Comparison of ENCODE assay signal across 8 cellular contexts in the genomic region with DNA sequence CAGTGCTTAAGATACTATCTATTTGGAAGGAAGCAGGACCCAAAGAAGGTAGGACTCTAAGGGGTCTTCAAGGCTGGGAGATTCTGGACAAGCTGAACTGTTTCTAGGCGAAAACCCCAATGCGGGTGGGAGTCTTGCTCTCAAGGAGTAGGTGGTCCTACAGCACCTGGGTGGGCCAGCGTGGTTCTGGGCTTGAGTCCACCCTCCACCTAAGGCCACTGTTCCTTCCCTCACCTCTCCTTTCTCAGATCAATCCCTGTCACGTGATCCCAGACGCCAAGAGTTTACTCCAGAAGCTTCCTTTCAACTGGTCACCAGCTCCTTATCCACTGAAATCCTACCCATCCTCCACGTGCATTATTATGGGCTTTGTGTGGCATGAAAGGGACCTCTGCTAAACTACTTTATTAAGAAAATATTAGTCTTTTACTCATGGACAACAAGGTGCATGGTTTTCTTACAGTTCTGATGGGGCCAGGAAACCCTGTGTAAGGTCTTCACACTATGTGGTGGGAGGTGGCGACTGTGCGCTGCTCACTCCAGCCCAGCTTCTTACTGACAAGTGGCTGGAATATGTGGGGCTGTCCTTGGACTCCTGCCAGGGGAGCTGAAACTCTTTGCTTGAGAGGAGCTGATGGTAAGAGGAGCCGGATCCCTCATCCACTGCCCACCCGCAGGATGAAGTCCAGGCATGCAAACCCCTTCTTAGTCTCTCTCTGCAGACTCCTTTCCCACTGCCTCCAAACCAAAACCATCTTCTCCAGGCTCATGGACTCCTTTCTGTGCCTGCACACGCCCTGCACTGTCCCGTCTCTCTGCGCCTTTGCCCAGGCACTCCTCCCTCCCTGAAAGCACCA. TPM values are rescaled to one million over a fixed set of nuclear protein-coding genes. Genes with fewer than 3 reads are reported as not detected.
DNase-seq lines count a peak whose midpoint lies in the region; ATAC-seq and TF ChIP-seq lines count a peak whose summit lies in the region.

No MANE protein-coding gene starts in this region.

- POLR2A ChIA-PET in AG04450 (lab: Yijun Ruan, JAX) (interaction anchor here (1.0 to 2.4 kb wide), 4 partner anchors 20 to 234 kb away, joined by 3 to 12 read pairs (median 6); a partner anchor contains a TSS), HCT116 (lab: Charles Lee) (no interaction called here), GM10248 (lab: Yijun Ruan, JAX) (no interaction called here), HEK293T (lab: Yijun Ruan, JAX) (interaction anchor here (0.9 to 2.4 kb wide), 7 partner anchors 9 to 300 kb away, joined by 3 to 14 read pairs (median 3); a partner anchor contains a TSS)

- TF ChIP-seq CTCF in AG04450 (IDR thresholded peaks at IDR 0.05; ENCODE audit: low read depth, low read length) = no peak
- no peak for TF ChIP-seq CTCF in HCT116 (IDR thresholded peaks at IDR 0.05 in 2 of 3, conservative IDR thresholded peaks at IDR 0.05 in 1 of 3; ENCODE audit: borderline replicate concordance in 1 of 3, insufficient read depth in 1 of 3, low read depth in 2 of 3, low read length in 2 of 3)
- no peak for TF ChIP-seq CTCF in fibroblast of mammary gland (conservative IDR thresholded peaks at IDR 0.05; ENCODE audit: control insufficient read depth, insufficient read depth, low read depth, low read length)
- no peak for TF ChIP-seq CTCF in neural progenitor cell (IDR thresholded peaks at IDR 0.05)
- no peak for TF ChIP-seq CTCF in GM10248 (IDR thresholded peaks at IDR 0.05; ENCODE audit: control extremely low read depth, extremely low read depth, low read depth, missing control alignments)

- peak; percentile 77 for DNase-seq in AG04450 (ENCODE audit: low read depth, low spot score)
- DNase-seq in HCT116 (ENCODE audit: low read depth, low spot score) = no peak
- DNase-seq in T-helper 17 cell = no peak
- peak; percentile 81 for DNase-seq in fibroblast of mammary gland (ENCODE audit: low read depth)
- DNase-seq in neural progenitor cell (ENCODE audit: low spot score) = no peak
- no peak for DNase-seq in SW480 (ENCODE audit: low spot score)
- no peak for DNase-seq in GM10248 (ENCODE audit: extremely low spot score)
- DNase-seq in HEK293T (ENCODE audit: extremely low spot score) = no peak

- H3K4me1 Mint-ChIP-seq in T-helper 17 cell = peaks cover 28% of the 10 kb centered on the region
- H3K4me1 Mint-ChIP-seq in neural progenitor cell = peaks cover 17% of the 10 kb centered on the region

- H3K4me3 Mint-ChIP-seq in T-helper 17 cell (peak overlapping the region; percentile 96), neural progenitor cell (peak overlapping the region; percentile 99)

- H3K27ac ChIP-seq in AG04450 (ENCODE audit: low read depth, low read length) (peak overlapping the region; percentile 88), HCT116 (ENCODE audit: low read depth, low read length) (peak overlapping the region; percentile 86), neural progenitor cell (no peak overlapping the region)

- H3K4me2 ChIP-seq in HCT116 (ENCODE audit: low read length) (peak overlapping the region; percentile 91), neural progenitor cell (peak overlapping the region; percentile 80)

- H3K36me3 Mint-ChIP-seq in T-helper 17 cell (ENCODE audit: low read depth) (peaks cover 4% of the 10 kb centered on the region), neural progenitor cell (peaks cover 16% of the 10 kb centered on the region)

- no peaks in the 10 kb centered on the region for H4K20me1 ChIP-seq in HCT116 (ENCODE audit: insufficient read depth)
- H4K20me1 ChIP-seq in neural progenitor cell (ENCODE audit: low read depth) = peaks cover 19% of the 10 kb centered on the region

- H3K36me3 ChIP-seq in HCT116 (ENCODE audit: control insufficient read depth in 1 of 2, insufficient read depth in 2 of 2, low read length in 2 of 2) (peaks cover 11 to 13% of the 10 kb centered on the region in 2 experiments; a peak in 3 of 4 replicates), neural progenitor cell (no peaks in the 10 kb centered on the region)

- TF ChIP-seq POLR2A in HCT116 (IDR thresholded peaks at IDR 0.05; ENCODE audit: borderline replicate concordance, extremely low read depth, insufficient read depth, insufficient read length) = no peak

- H3K9me3 Mint-ChIP-seq in neural progenitor cell = no peaks in the 10 kb centered on the region

- TF ChIP-seq RAD21 in HCT116 (IDR thresholded peaks at IDR 0.05; ENCODE audit: low read depth) = no peak

- peak overlapping the region; percentile 82 for H3K27ac Mint-ChIP-seq in T-helper 17 cell
- no peak overlapping the region for H3K27ac Mint-ChIP-seq in neural progenitor cell

- no peaks in the 10 kb centered on the region for H3F3A ChIP-seq in neural progenitor cell (ENCODE audit: low read depth)

- peak overlapping the region; percentile 83 for H3K4me3 ChIP-seq in AG04450 (ENCODE audit: low read depth, low read length)
- H3K4me3 ChIP-seq in HCT116 (replicated peaks in 1 of 2; ENCODE audit: low read depth in 1 of 2, low read length in 2 of 2) = peak overlapping the region; percentile 80 to 88
- peak overlapping the region; percentile 66 for H3K4me3 ChIP-seq in fibroblast of mammary gland (ENCODE audit: control insufficient read depth, low read depth, low read length)
- peak overlapping the region; percentile 98 for H3K4me3 ChIP-seq in neural progenitor cell

- CTCF ChIA-PET in AG04450 (lab: Charles Lee) (interaction anchor here (0.7 to 1.8 kb wide), 6 partner anchors 36 to 282 kb away, joined by 3 to 9 read pairs (median 4); a partner anchor contains a TSS), HCT116 (lab: Charles Lee) (no interaction called here), GM10248 (lab: Yijun Ruan, JAX) (interaction anchor here (0.6 to 2.4 kb wide), 13 partner anchors 16 to 349 kb away, joined by 3 to 8 read pairs (median 4); a partner anchor contains a TSS), HEK293T (lab: Yijun Ruan, JAX) (interaction anchor here (1.2 to 1.5 kb wide), 2 partner anchors 36 to 234 kb away, joined by 3 to 5 read pairs; a partner anchor contains a TSS)

- H2AFZ ChIP-seq in HCT116 (ENCODE audit: low read depth, low read length, poor library complexity, severe bottlenecking) (no peak overlapping the region), neural progenitor cell (replicated peaks) (no peak overlapping the region)

- no peaks in the 10 kb centered on the region for H3K9me2 ChIP-seq in HCT116 (ENCODE audit: insufficient read depth)

- intact Hi-C loops in HCT116 (cut with micrococcal nuclease) = loop anchor here (2.0 kb wide), 2 partner anchors 73 to 185 kb away; no protein-coding TSS in a partner anchor

- ATAC-seq in HCT116 = peak; percentile 10
- ATAC-seq in T-helper 17 cell = no peak

- peak overlapping the region; percentile 78 for H3K9ac ChIP-seq in HCT116 (ENCODE audit: low read length)
- H3K9ac ChIP-seq in neural progenitor cell = no peak overlapping the region

- H3K27me3 ChIP-seq in AG04450 (ENCODE audit: control insufficient read depth, insufficient read depth, low read length) (peaks cover 8% of the 10 kb centered on the region), HCT116 (ENCODE audit: insufficient read depth, low read length) (no peaks in the 10 kb centered on the region), neural progenitor cell (peaks cover 32% of the 10 kb centered on the region)

- BruUV-seq in HCT116 (replicated peaks; lab: Mats Ljungman, UMichigan) = TSS peak; percentile 36

- H3K4me1 ChIP-seq in HCT116 (ENCODE audit: control insufficient read depth in 1 of 2, insufficient read depth in 2 of 2, low read length in 2 of 2) = peaks cover 8 to 20% of the 10 kb centered on the region in 2 experiments
- peaks cover 3% of the 10 kb centered on the region for H3K4me1 ChIP-seq in neural progenitor cell

- H3K27me3 Mint-ChIP-seq in T-helper 17 cell = no peaks in the 10 kb centered on the region
- H3K27me3 Mint-ChIP-seq in neural progenitor cell (ENCODE audit: insufficient read depth, low read depth) = peaks cover 10% of the 10 kb centered on the region

- peaks cover 2% of the 10 kb centered on the region; the same call in 1 of the 2 replicates for H3K9me3 ChIP-seq in AG04450 (ENCODE audit: control insufficient read depth, insufficient read depth, low read length)
- H3K9me3 ChIP-seq in HCT116 (ENCODE audit: control insufficient read depth in 1 of 2, insufficient read depth in 1 of 2, low read depth in 1 of 2, low read length in 2 of 2) = no peaks in the 10 kb centered on the region
- no peaks in the 10 kb centered on the region for H3K9me3 ChIP-seq in T-helper 17 cell (ENCODE audit: control insufficient read depth, low read length, poor library complexity, severe bottlenecking)
- no peaks in the 10 kb centered on the region for H3K9me3 ChIP-seq in neural progenitor cell (ENCODE audit: low read depth)

- H3K79me2 ChIP-seq in HCT116 (ENCODE audit: insufficient read depth, low read length) (peaks cover 28% of the 10 kb centered on the region), neural progenitor cell (ENCODE audit: low read depth) (peaks cover 25% of the 10 kb centered on the region)

- RAD21 ChIA-PET in HCT116 (lab: Charles Lee; ENCODE audit: low non-redundant PET in 1 of 2, low total read pairs in 2 of 2, uncharacterized antibody in 2 of 2, unreplicated experiment in 2 of 2) = no interaction called here

TF ChIP-seq in HCT116, 20 proteins besides CTCF, POLR2A, EP300 and RAD21 (continues in another document):
- TF ChIP-seq, protein P1, sequence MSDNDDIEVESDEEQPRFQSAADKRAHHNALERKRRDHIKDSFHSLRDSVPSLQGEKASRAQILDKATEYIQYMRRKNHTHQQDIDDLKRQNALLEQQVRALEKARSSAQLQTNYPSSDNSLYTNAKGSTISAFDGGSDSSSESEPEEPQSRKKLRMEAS (IDR thresholded peaks at IDR 0.05) = no peak
- TF ChIP-seq CEBPB (IDR thresholded peaks at IDR 0.05; ENCODE audit: low read depth) = no peak

TF ChIP-seq in HEK293T, 16 proteins besides CTCF, POLR2A, EP300 and RAD21:
- TF ChIP-seq BHLHE40 (IDR thresholded peaks at IDR 0.05; ENCODE audit: borderline replicate concordance) = no peak

RNA-seq across cellular contexts. Expression of a gene that starts 1.6 kb away (rescaled TPM):
- polyA plus RNA-seq in AG04450 (2011; rRNA removed) = 4.6 and 5.6 TPM in 2 replicates
- polyA minus RNA-seq in AG04450 (2011; rRNA and poly(A)+ RNA removed) = 10.3 and 10.4 TPM in 2 replicates
- 18.7 TPM for total RNA-seq in HCT116 (2021; ENCODE audit: unreplicated experiment)
- polyA plus RNA-seq in HCT116 (2012) = 11.4 and 12.5 TPM in 2 replicates
- 10 to 100 TPM; 28.1 to 29.2 TPM for total RNA-seq in T-helper 17 cell
- 11.0 and 24.1 TPM in 2 replicates for total RNA-seq in neural progenitor cell (ENCODE audit: low replicate concordance)

RNA-seq across cellular contexts. Expression of a gene that starts 35.2 kb away (rescaled TPM):
- polyA plus RNA-seq in AG04450 (2011; rRNA removed) = 3.4 and 3.8 TPM in 2 replicates
- 6.3 and 7.2 TPM in 2 replicates for polyA minus RNA-seq in AG04450 (2011; rRNA and poly(A)+ RNA removed)
- 15.6 TPM for total RNA-seq in HCT116 (2021; ENCODE audit: unreplicated experiment)
- 13.1 and 13.5 TPM in 2 replicates for polyA plus RNA-seq in HCT116 (2012)
- 10 to 100 TPM; 12.7 to 16.5 TPM for total RNA-seq in T-helper 17 cell
- total RNA-seq in neural progenitor cell (ENCODE audit: low replicate concordance) = 6.6 and 11.7 TPM in 2 replicates

Comparison
In these comparisons a context has a peak if more than half of its experiments do, and no peak if none do; other contexts are left out.
1. DNase-seq: peak in AG04450 (single experiment) and fibroblast of mammary gland (single experiment); none in HCT116 (single experiment), T-helper 17 cell (0 of 3), neural progenitor cell (single experiment), SW480 (single experiment), GM10248 (single experiment) and HEK293T (single experiment).
2. POLR2A ChIA-PET loops: an anchor here in AG04450 (1.0 to 2.4 kb wide) and HEK293T (0.9 to 2.4 kb wide); none called in HCT116 and GM10248.
3. Peak in every context shown above with its lines, with median percentiles within 50 percentile points of each other: H3K4me3 ChIP-seq.